In genomic region chr15:60737217-60737616, GRCh38 we compare ENCODE assay signal across 26 cellular contexts.
DNase-seq lines count a peak whose midpoint lies in the region; TF ChIP-seq lines count a peak whose summit lies in the region.
"Had no signal": no experiment of that assay in that cellular context is flagged by ENCODE, and none has a peak within 500 bp of the region (broad histone marks: within the 10 kb centered on the region; RNA-seq: fewer than 3 reads in every experiment).

No MANE protein-coding gene starts in this region.

- TF ChIP-seq CTCF in C4-2B (conservative IDR thresholded peaks at IDR 0.05) (peak; percentile 31), WERI-Rb-1 (IDR thresholded peaks at IDR 0.05; ENCODE audit: low read depth, low read length) (peak; percentile 23; the same call in 1 of the 2 replicates), vagina (IDR thresholded peaks at IDR 0.05) (no peak)

- no peak for TF ChIP-seq POLR2A in vagina (IDR thresholded peaks at IDR 0.05)

- H3K9me3 ChIP-seq in WERI-Rb-1 (ENCODE audit: severe bottlenecking) (peaks cover 9% of the 10 kb centered on the region), vagina (no peaks in the 10 kb centered on the region)
- H3K9me3 ChIP-seq: testis had no signal

- H3K27me3 ChIP-seq in WERI-Rb-1 (ENCODE audit: insufficient read depth, low read depth, severe bottlenecking), result no peaks in the 10 kb centered on the region
- H3K27me3 ChIP-seq in vagina, result no peaks in the 10 kb centered on the region
- H3K27me3 ChIP-seq: right atrium auricular region, testis had no signal

- H3K4me1 ChIP-seq in vagina, result no peaks in the 10 kb centered on the region
- H3K4me1 ChIP-seq: A549, left ventricle myocardium inferior, right atrium auricular region, testis had no signal

- H3K36me3 ChIP-seq in WERI-Rb-1, result no peaks in the 10 kb centered on the region
- no peaks in the 10 kb centered on the region for H3K36me3 ChIP-seq in vagina
- H3K36me3 ChIP-seq: left ventricle myocardium inferior, right atrium auricular region had no signal

- DNase-seq in HT-29 (ENCODE audit: low spot score), result peak; percentile 5
- DNase-seq in WERI-Rb-1, result no peak
- DNase-seq in iPS-NIHi11 (ENCODE audit: low spot score), result peak; percentile 16
- no peak for DNase-seq in MV-4-11 (lab: John Stamatoyannopoulos, UW)
- DNase-seq in caudate nucleus (lab: John Stamatoyannopoulos, UW), result no peak
- no peak for DNase-seq in vagina (ENCODE audit: extremely low spot score in 2 of 2)
- DNase-seq in NCI-H2107 (lab: John Stamatoyannopoulos, UW), result no peak
- DNase-seq: activated CD4-positive, alpha-beta T cell treated with anti-CD3 and anti-CD28 coated beads, Interleukin-2, amount 10 ng/mL, durations not matched to agents 7 days and 5 days; activated effector memory CD4-positive, alpha-beta T cell treated with Interleukin-2 at 50 U/mL for 16 hours; CD4-positive, alpha-beta T cell; DND-41; GOT3; IMR-90; islet precursor cell; left ventricle myocardium inferior; NCI-H1105 treated with DMSO at 0.1 percent for 48 hours; NCI-H1930; NCI-H524 treated with DMSO at 0.1 percent for 48 hours; posterior cingulate gyrus; stimulated activated CD4-positive, alpha-beta T cell treated with anti-CD3 and anti-CD28 coated beads, Interleukin-2, amount 100 ng/mL, for 24 hours; stimulated activated naive CD8-positive, alpha-beta T cell treated with anti-CD3 and anti-CD28 coated beads, Interleukin-15, Interleukin-2, amounts not matched to agents 100 U/mL and 50 U/mL, for 24 hours; testis had no signal

- intact Hi-C loops in vagina (cut with DNase I), result no loop called here

- H3K4me3 ChIP-seq in WERI-Rb-1 (ENCODE audit: low read depth, low read length), result no peak overlapping the region
- no peak overlapping the region for H3K4me3 ChIP-seq in vagina
- H3K4me3 ChIP-seq: A549, left ventricle myocardium inferior, right atrium auricular region, testis had no signal

- no peak overlapping the region for H3K27ac ChIP-seq in C4-2B
- no peak overlapping the region for H3K27ac ChIP-seq in WERI-Rb-1
- no peak overlapping the region for H3K27ac ChIP-seq in caudate nucleus (ENCODE audit: low read depth, low read length)
- no peak overlapping the region for H3K27ac ChIP-seq in vagina
- H3K27ac ChIP-seq: A549, epithelial cell of prostate, left ventricle myocardium inferior, right atrium auricular region, testis had no signal

Comparison
In these comparisons a context has a peak if more than half of its experiments do, and no peak if none do; other contexts are left out.
1. CTCF ChIP-seq: peak in C4-2B (single experiment) and WERI-Rb-1 (single experiment); none in vagina (0 of 3).
2. DNase-seq: peak in HT-29 (single experiment) and iPS-NIHi11 (single experiment); none in WERI-Rb-1 (single experiment), MV-4-11 (single experiment), caudate nucleus (0 of 61), vagina (0 of 2) and NCI-H2107 (single experiment).